ENCODE assay signal across 8 cellular contexts in the genomic region with DNA sequence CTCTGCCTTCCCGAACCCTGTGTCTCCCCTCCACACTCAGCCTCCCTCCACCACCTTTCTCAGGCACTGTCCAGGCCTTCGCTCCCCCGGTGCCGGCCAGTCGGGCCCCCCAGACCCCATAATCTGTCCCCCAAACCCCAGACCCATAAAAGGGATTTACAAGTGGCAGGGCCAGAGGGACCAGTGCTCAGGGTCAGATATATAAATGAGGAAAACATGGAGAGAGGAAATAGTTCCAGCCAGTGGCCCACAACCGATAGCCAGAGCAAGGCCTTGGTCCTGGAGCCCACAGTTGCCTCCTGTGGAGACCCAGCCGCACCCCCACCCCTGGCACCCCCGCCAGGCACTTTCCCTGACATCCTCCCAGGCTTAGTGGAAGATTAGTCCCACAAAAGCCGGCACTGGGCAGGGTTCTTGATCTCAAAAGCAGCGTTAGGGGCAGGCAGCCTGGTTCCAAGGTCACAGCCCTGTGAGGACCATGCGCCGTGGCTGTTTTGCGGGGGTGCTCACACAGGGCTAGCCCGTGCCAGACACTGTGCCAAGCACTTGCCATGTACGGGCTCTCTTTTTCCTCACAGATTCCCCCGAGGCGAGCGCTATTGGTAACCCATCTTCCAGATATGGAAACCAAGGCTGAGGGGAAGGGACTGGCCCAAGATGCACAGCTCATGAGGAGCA. TPM values are rescaled to one million over a fixed set of nuclear protein-coding genes. Genes with fewer than 3 reads are reported as not detected.
A peak's percentile ranks its signal among the peaks of the same experiment; 100 is the strongest.
DNase-seq lines count a peak whose midpoint lies in the region; ATAC-seq and TF ChIP-seq lines count a peak whose summit lies in the region.

No MANE protein-coding gene starts in this region.

- peak overlapping the region; percentile 88 for H3K4me3 Mint-ChIP-seq in CD4-positive, alpha-beta T cell
- peak overlapping the region; percentile 85 for H3K4me3 Mint-ChIP-seq in osteocyte (ENCODE audit: unreplicated experiment)

- no peak for ATAC-seq in CD4-positive, alpha-beta T cell (ENCODE audit: poor library complexity)
- ATAC-seq in GM21381 (IDR thresholded peaks at IDR 0.05; ENCODE audit: unreplicated experiment) (no peak), HG03521 (IDR thresholded peaks at IDR 0.05; ENCODE audit: unreplicated experiment) (no peak), esophagus mucosa (no peak)

- peaks cover 20% of the 10 kb centered on the region for H3K27me3 Mint-ChIP-seq in CD4-positive, alpha-beta T cell
- H3K27me3 Mint-ChIP-seq in osteocyte (ENCODE audit: unreplicated experiment), result no peaks in the 10 kb centered on the region

- no peak for DNase-seq in CD4-positive, alpha-beta T cell
- DNase-seq in SJSA1 (ENCODE audit: low read depth in 1 of 2, low spot score in 2 of 2), result no peak
- DNase-seq in esophagus muscularis mucosa (ENCODE audit: extremely low spot score), result no peak
- DNase-seq in osteocyte (ENCODE audit: extremely low spot score, unreplicated experiment), result no peak
- DNase-seq in HEK293T (ENCODE audit: extremely low spot score), result no peak

- TF ChIP-seq EP300 in esophagus muscularis mucosa (IDR thresholded peaks at IDR 0.05), result no peak

- no peaks in the 10 kb centered on the region for H3K9me3 Mint-ChIP-seq in CD4-positive, alpha-beta T cell
- no peaks in the 10 kb centered on the region for H3K9me3 Mint-ChIP-seq in osteocyte (ENCODE audit: unreplicated experiment)

- peak overlapping the region; percentile 49 for H3K4me3 ChIP-seq in SJSA1
- H3K4me3 ChIP-seq in esophagus muscularis mucosa, result peak overlapping the region; percentile 56 to 75 (median 68)

- H3K36me3 ChIP-seq in SJSA1 (peaks cover 19% of the 10 kb centered on the region), esophagus muscularis mucosa (peaks cover 0 to 1% (median 0%) of the 10 kb centered on the region in 4 donors)

- H3K27ac Mint-ChIP-seq in CD4-positive, alpha-beta T cell, result peak overlapping the region; percentile 63
- H3K27ac Mint-ChIP-seq in osteocyte (ENCODE audit: unreplicated experiment), result peak overlapping the region; percentile 95

- no peak for TF ChIP-seq CTCF in CD4-positive, alpha-beta T cell (IDR thresholded peaks at IDR 0.05)
- TF ChIP-seq CTCF in esophagus muscularis mucosa (IDR thresholded peaks at IDR 0.05) (no peak), osteocyte (IDR thresholded peaks at IDR 0.05) (no peak)

- WGBS in esophagus muscularis mucosa, result 65% methylated on average over 13 of the region's 18 CpGs

- CTCF ChIA-PET in CD4-positive, alpha-beta T cell (lab: Charles Lee), result no interaction called here
- CTCF ChIA-PET in HEK293T (lab: Yijun Ruan, JAX), result no interaction called here

- POLR2A ChIA-PET in CD4-positive, alpha-beta T cell (lab: Charles Lee), result interaction anchor here (1.3 to 3.6 kb wide), 2 partner anchors 13 to 37 kb away, joined by 3 to 34 read pairs; no protein-coding TSS in a partner anchor
- POLR2A ChIA-PET in HEK293T (lab: Yijun Ruan, JAX), result no interaction called here

- H3K4me1 Mint-ChIP-seq in CD4-positive, alpha-beta T cell (ENCODE audit: low read depth), result peaks cover 33% of the 10 kb centered on the region
- peaks cover 70% of the 10 kb centered on the region for H3K4me1 Mint-ChIP-seq in osteocyte (ENCODE audit: unreplicated experiment)

- no peak overlapping the region for H3K27ac ChIP-seq in CD4-positive, alpha-beta T cell (ENCODE audit: low read depth, low read length)
- H3K27ac ChIP-seq in SJSA1, result peak overlapping the region; percentile 74
- H3K27ac ChIP-seq in esophagus muscularis mucosa (replicated peaks in 1 of 4), result peak overlapping the region; percentile 82 to 88 (median 84)

- no peaks in the 10 kb centered on the region for H3K27me3 ChIP-seq in CD4-positive, alpha-beta T cell (ENCODE audit: control insufficient read depth, insufficient read depth, low read length)
- H3K27me3 ChIP-seq in SJSA1 (replicated peaks) (no peaks in the 10 kb centered on the region), esophagus muscularis mucosa (peaks cover 0 to 20% (median 10%) of the 10 kb centered on the region in 4 donors)

- no peak for TF ChIP-seq POLR2A in esophagus muscularis mucosa (IDR thresholded peaks at IDR 0.05; ENCODE audit: low read depth)

- peaks cover 4% of the 10 kb centered on the region for H3K36me3 Mint-ChIP-seq in CD4-positive, alpha-beta T cell (ENCODE audit: low read depth)
- H3K36me3 Mint-ChIP-seq in osteocyte (ENCODE audit: unreplicated experiment), result no peaks in the 10 kb centered on the region

- peaks cover 89% of the 10 kb centered on the region for H3K4me1 ChIP-seq in SJSA1 (replicated peaks)
- H3K4me1 ChIP-seq in esophagus muscularis mucosa, result peaks cover 58 to 93% (median 88%) of the 10 kb centered on the region in 4 donors

- intact Hi-C loops in CD4-positive, alpha-beta T cell (cut with DNase I, micrococcal nuclease), result loop anchor here in 1 of 2 experiments (5.0 kb wide), 2 partner anchors 115 to 170 kb away; a partner anchor contains a TSS
- intact Hi-C loops in esophagus muscularis mucosa (cut with DNase I), result no loop called here

- no peaks in the 10 kb centered on the region for H3K9me3 ChIP-seq in CD4-positive, alpha-beta T cell (ENCODE audit: control insufficient read depth, low read length)
- H3K9me3 ChIP-seq in SJSA1 (replicated peaks) (0 out of 2 replicates have a peak, but pooled peaks cover 3% of the 10 kb centered on the region), esophagus muscularis mucosa (no peaks in the 10 kb centered on the region)

TF ChIP-seq in HEK293T, 16 proteins besides CTCF, POLR2A, EP300 and RAD21:
- TF ChIP-seq SP1 (IDR thresholded peaks at IDR 0.05), result no peak
- no peak for TF ChIP-seq L3MBTL2 (conservative IDR thresholded peaks at IDR 0.05)
- TF ChIP-seq LEF1 (IDR thresholded peaks at IDR 0.05; ENCODE audit: borderline replicate concordance), result no peak
- no peak for TF ChIP-seq ELF4 (IDR thresholded peaks at IDR 0.05)
- TF ChIP-seq CTBP1 (IDR thresholded peaks at IDR 0.05; ENCODE audit: borderline replicate concordance), result no peak
- no peak for TF ChIP-seq SUZ12 (IDR thresholded peaks at IDR 0.05)
- TF ChIP-seq HDGF (IDR thresholded peaks at IDR 0.05; ENCODE audit: borderline replicate concordance), result no peak
- TF ChIP-seq FOXM1 (IDR thresholded peaks at IDR 0.05; ENCODE audit: borderline replicate concordance), result no peak
- TF ChIP-seq NFRKB (IDR thresholded peaks at IDR 0.05), result no peak
- no peak for TF ChIP-seq FOXA1 (IDR thresholded peaks at IDR 0.05)
- TF ChIP-seq FOXK2 (IDR thresholded peaks at IDR 0.05), result no peak
- no peak for TF ChIP-seq ARNT (IDR thresholded peaks at IDR 0.05)
- TF ChIP-seq ZNF384 (IDR thresholded peaks at IDR 0.05), result no peak
- TF ChIP-seq TARDBP (IDR thresholded peaks at IDR 0.05), result no peak
- TF ChIP-seq BHLHE40 (IDR thresholded peaks at IDR 0.05; ENCODE audit: borderline replicate concordance), result no peak
- TF ChIP-seq, protein P1, sequence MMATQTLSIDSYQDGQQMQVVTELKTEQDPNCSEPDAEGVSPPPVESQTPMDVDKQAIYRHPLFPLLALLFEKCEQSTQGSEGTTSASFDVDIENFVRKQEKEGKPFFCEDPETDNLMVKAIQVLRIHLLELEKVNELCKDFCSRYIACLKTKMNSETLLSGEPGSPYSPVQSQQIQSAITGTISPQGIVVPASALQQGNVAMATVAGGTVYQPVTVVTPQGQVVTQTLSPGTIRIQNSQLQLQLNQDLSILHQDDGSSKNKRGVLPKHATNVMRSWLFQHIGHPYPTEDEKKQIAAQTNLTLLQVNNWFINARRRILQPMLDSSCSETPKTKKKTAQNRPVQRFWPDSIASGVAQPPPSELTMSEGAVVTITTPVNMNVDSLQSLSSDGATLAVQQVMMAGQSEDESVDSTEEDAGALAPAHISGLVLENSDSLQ (IDR thresholded peaks at IDR 0.05), result no peak

RNA-seq across cellular contexts. Expression of a gene that starts 1.1 kb away (rescaled TPM):
- total RNA-seq in CD4-positive, alpha-beta T cell, result 10 to 100 TPM; 61.7 to 62.5 TPM
- total RNA-seq in SJSA1 (2014; rRNA removed; shearing (Covaris generic)), result 80.1 and 91.6 TPM in 2 replicates
- total RNA-seq in esophagus muscularis mucosa (10 to 100 TPM; 50.5 to 89.9 (median 76.6) TPM), osteocyte (316 and 358 TPM in 2 replicates), esophagus mucosa (15.8 TPM)
